1 cellular context compared by ENCODE assay signal in genomic region chr3:150607267-150608065, GRCh38.
TF ChIP-seq lines count a peak whose summit lies in the region.

No MANE protein-coding gene starts in this region.

TF ChIP-seq in H1, 55 proteins besides CTCF, POLR2A, EP300 and RAD21:
- no peak for TF ChIP-seq RNF2 (IDR thresholded peaks at IDR 0.05; ENCODE audit: borderline replicate concordance, low read depth, low read length, missing control alignments, poor library complexity, severe bottlenecking)
- no peak for TF ChIP-seq MAFK (IDR thresholded peaks at IDR 0.05; ENCODE audit: low read depth, low read length)
- no peak for TF ChIP-seq POLR2AphosphoS5 (IDR thresholded peaks at IDR 0.05; ENCODE audit: low read depth, low read length)
- no peak for TF ChIP-seq SP2 (IDR thresholded peaks at IDR 0.05; ENCODE audit: low read length)
- TF ChIP-seq BACH1 (IDR thresholded peaks at IDR 0.05; ENCODE audit: low read length) = no peak
- no peak for TF ChIP-seq NANOG (IDR thresholded peaks at IDR 0.05; ENCODE audit: insufficient read depth, low read depth, low read length, poor library complexity, severe bottlenecking)
- no peak for TF ChIP-seq RBBP5 (IDR thresholded peaks at IDR 0.05; ENCODE audit: borderline replicate concordance, low read depth, low read length)
- TF ChIP-seq SIN3A (conservative IDR thresholded peaks at IDR 0.05 in 1 of 2, IDR thresholded peaks at IDR 0.05 in 1 of 2; ENCODE audit: low read depth in 1 of 2, low read length in 2 of 2) = no peak
- TF ChIP-seq SIX5 (IDR thresholded peaks at IDR 0.05; ENCODE audit: low read depth, low read length) = no peak
- TF ChIP-seq FOSL1 (IDR thresholded peaks at IDR 0.05; ENCODE audit: insufficient read depth, low read depth, low read length) = no peak
- TF ChIP-seq CHD7 (IDR thresholded peaks at IDR 0.05; ENCODE audit: insufficient replicate concordance, low read length) = no peak
- TF ChIP-seq RFX5 (IDR thresholded peaks at IDR 0.05; ENCODE audit: borderline replicate concordance, low read depth, low read length) = no peak
- no peak for TF ChIP-seq SP1 (IDR thresholded peaks at IDR 0.05; ENCODE audit: low read depth, low read length)
TF ChIP-seq in H1: peak in this region for 0.
